8 cellular contexts compared by ENCODE assay signal in the genomic region with DNA sequence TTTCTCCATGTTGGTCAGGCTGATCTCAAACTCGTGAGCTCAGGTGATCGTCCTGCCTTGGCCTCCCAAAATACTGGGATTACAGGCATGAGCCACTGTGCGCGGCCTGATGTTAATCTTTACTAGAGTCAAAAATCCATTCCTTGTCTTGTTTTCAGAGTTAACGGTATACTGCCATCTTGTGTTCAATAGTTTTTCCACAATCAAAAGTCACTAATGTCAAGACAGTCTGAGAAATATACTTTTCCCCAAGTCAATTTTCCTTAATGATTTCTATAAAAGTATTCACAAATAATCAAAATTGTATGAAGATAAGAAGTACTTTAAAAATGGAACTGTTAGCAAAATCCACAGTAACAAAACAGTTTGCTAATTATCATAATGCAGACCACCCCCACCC. TPM values are rescaled to one million over a fixed set of nuclear protein-coding genes. Genes with fewer than 3 reads are reported as not detected.
DNase-seq lines count a peak whose midpoint lies in the region; ATAC-seq, FAIRE-seq and TF ChIP-seq lines count a peak whose summit lies in the region.

No MANE protein-coding gene starts in this region.

- H3K27me3 ChIP-seq in endothelial cell of umbilical vein (ENCODE audit: control insufficient read depth in 2 of 2, insufficient read depth in 2 of 2, low read length in 2 of 2) (no peaks in the 10 kb centered on the region), prostate gland (replicated peaks; ENCODE audit: insufficient read depth) (no peaks in the 10 kb centered on the region), MG63 (no peaks in the 10 kb centered on the region)

- dilution Hi-C loops in endothelial cell of umbilical vein (cut with MboI; ENCODE audit: extremely low pct_ligation_motif_present, low sequenced_read_pairs): no loop called here

- H2AFZ ChIP-seq in endothelial cell of umbilical vein (ENCODE audit: low read depth, low read length): no peak overlapping the region

- intact Hi-C loops in endothelial cell of umbilical vein (cut with micrococcal nuclease): loop anchor here (10.0 kb wide), 1 partner anchor 1324 kb away; the partner anchor contains the start of gene ITPR1
- intact Hi-C loops in prostate gland (cut with DNase I): no loop called here

- H4K20me1 ChIP-seq in endothelial cell of umbilical vein (replicated peaks; ENCODE audit: control insufficient read depth, extremely low read depth, insufficient read depth, low read length): no peaks in the 10 kb centered on the region

- peaks cover 4 to 9% of the 10 kb centered on the region in 2 experiments for H3K36me3 ChIP-seq in endothelial cell of umbilical vein (ENCODE audit: control insufficient read depth in 2 of 2, extremely low read depth in 1 of 2, insufficient read depth in 2 of 2, low read length in 2 of 2)
- peaks cover 0 to 5% of the 10 kb centered on the region in 2 donors for H3K36me3 ChIP-seq in prostate gland
- peaks cover 17% of the 10 kb centered on the region for H3K36me3 ChIP-seq in MG63

- TF ChIP-seq POLR2A in endothelial cell of umbilical vein (IDR thresholded peaks at IDR 0.05; ENCODE audit: low read depth, low read length) (no peak), prostate gland (IDR thresholded peaks at IDR 0.05) (no peak)

- FAIRE-seq in endothelial cell of umbilical vein (lab: Jason Lieb, UNC): peak; percentile 52

- WGBS in prostate gland: 28% methylated on average over 5 of the region's 5 CpGs

- DNase-seq in DMS114 treated with DMSO at 0.1 percent for 48 hours (lab: John Stamatoyannopoulos, UW; ENCODE audit: unreplicated experiment) (peak; percentile 10), RPMI8226 (peak; percentile 8), endothelial cell of umbilical vein (ENCODE audit: low read depth, low spot score) (peak; percentile 76), prostate gland (ENCODE audit: low spot score) (no peak), MG63 (no peak), cortex of kidney (lab: John Stamatoyannopoulos, UW) (no peak)
- no peak for DNase-seq in stimulated activated CD4-positive, alpha-beta T cell treated with anti-CD3 and anti-CD28 coated beads, Interleukin-15, amount 100 ng/mL, for 24 hours

- H3K4me3 ChIP-seq in endothelial cell of umbilical vein (replicated peaks in 1 of 3; ENCODE audit: insufficient read depth in 1 of 3, low read depth in 1 of 3, low read length in 3 of 3) (no peak overlapping the region), prostate gland (no peak overlapping the region), MG63 (no peak overlapping the region)

- no peak overlapping the region for H3K9ac ChIP-seq in endothelial cell of umbilical vein (replicated peaks; ENCODE audit: extremely low read depth, insufficient read depth, low read length)

- H3K4me1 ChIP-seq in endothelial cell of umbilical vein (ENCODE audit: control insufficient read depth, extremely low read depth, insufficient read depth, low read length) (peaks cover 20% of the 10 kb centered on the region), prostate gland (replicated peaks) (no peaks in the 10 kb centered on the region)

- H3K79me2 ChIP-seq in endothelial cell of umbilical vein (ENCODE audit: control insufficient read depth, insufficient read depth, low read length): peaks cover 3% of the 10 kb centered on the region

- H3K27ac ChIP-seq in endothelial cell of umbilical vein (ENCODE audit: insufficient read depth, low read depth, low read length) (no peak overlapping the region), prostate gland (no peak overlapping the region)

- H3K9me3 ChIP-seq in endothelial cell of umbilical vein (replicated peaks; ENCODE audit: control insufficient read depth, insufficient read depth, low read length): no peaks in the 10 kb centered on the region
- no peaks in the 10 kb centered on the region for H3K9me3 ChIP-seq in prostate gland
- H3K9me3 ChIP-seq in MG63: no peaks in the 10 kb centered on the region

- H3K9me1 ChIP-seq in endothelial cell of umbilical vein (replicated peaks; ENCODE audit: control insufficient read depth, extremely low read depth, insufficient read depth, low read length): no peaks in the 10 kb centered on the region

- CTCF ChIA-PET in endothelial cell of umbilical vein (lab: Charles Lee): no interaction called here

- TF ChIP-seq CTCF in endothelial cell of umbilical vein (IDR thresholded peaks at IDR 0.05; ENCODE audit: extremely low read depth in 1 of 2, insufficient read depth in 1 of 2, low read depth in 1 of 2, low read length in 2 of 2): peak; percentile 31 to 40
- TF ChIP-seq CTCF in prostate gland (IDR thresholded peaks at IDR 0.05): peak in 3 of 4 experiments; percentile 40 to 45 (median 43)

- POLR2A ChIA-PET in endothelial cell of umbilical vein (lab: Charles Lee): interaction anchor here (0.7 kb wide), 1 partner anchor 12 kb away, joined by 5 read pairs; no protein-coding TSS in a partner anchor

- no TSS peak for BruUV-seq in endothelial cell of umbilical vein (replicated peaks; lab: Mats Ljungman, UMichigan)

- peak; percentile 47 for ATAC-seq in GM21529 (IDR thresholded peaks at IDR 0.05; ENCODE audit: unreplicated experiment)

- H3K4me2 ChIP-seq in endothelial cell of umbilical vein (ENCODE audit: insufficient read depth, low read length): no peak overlapping the region

TF ChIP-seq in endothelial cell of umbilical vein, 7 proteins besides CTCF, POLR2A, EP300 and RAD21:
- TF ChIP-seq MYC (IDR thresholded peaks at IDR 0.05; ENCODE audit: low read depth, low read length) (no peak), EZH2 (IDR thresholded peaks at IDR 0.05; ENCODE audit: borderline replicate concordance, low read depth, low read length, severe bottlenecking) (no peak), MAX (IDR thresholded peaks at IDR 0.05; ENCODE audit: insufficient read depth, insufficient read length) (no peak), JUN (IDR thresholded peaks at IDR 0.05; ENCODE audit: borderline replicate concordance, insufficient read depth, insufficient read length, low read depth) (no peak), POLR2AphosphoS5 (IDR thresholded peaks at IDR 0.05; ENCODE audit: insufficient read depth, low read depth, low read length) (no peak), GATA2 (IDR thresholded peaks at IDR 0.05; ENCODE audit: insufficient read depth, insufficient read length, low read depth, low read length) (no peak), FOS (IDR thresholded peaks at IDR 0.05; ENCODE audit: borderline replicate concordance, insufficient read depth, low read length) (no peak)
TF ChIP-seq in endothelial cell of umbilical vein: peak in this region for 0.

RNA-seq across cellular contexts. Expression of gene CRBN, which starts 8.5 kb away (rescaled TPM):
- total RNA-seq in endothelial cell of umbilical vein: 34.8 and 36.1 TPM in 2 replicates
- 14.5 and 25.2 TPM in 2 replicates for polyA plus RNA-seq in endothelial cell of umbilical vein
- 24.4 and 41.3 TPM in 2 replicates for polyA plus RNA-seq in endothelial cell of umbilical vein (2011; cell fraction: cytosol; rRNA removed)
- 55.2 and 77.9 TPM in 2 replicates for polyA plus RNA-seq in endothelial cell of umbilical vein (2011; cell fraction: nucleus; rRNA removed)
- 27.5 and 31.5 TPM in 2 replicates for polyA plus RNA-seq in endothelial cell of umbilical vein (2012)
- polyA minus RNA-seq in endothelial cell of umbilical vein: 40.2 and 42.7 TPM in 2 replicates
- polyA minus RNA-seq in endothelial cell of umbilical vein (2011; cell fraction: cytosol; rRNA and poly(A)+ RNA removed): 26.0 TPM
- 70.0 and 79.1 TPM in 2 replicates for polyA minus RNA-seq in endothelial cell of umbilical vein (2011; cell fraction: nucleus; rRNA and poly(A)+ RNA removed)
- 10 to 100 TPM; 69.4 to 83.4 TPM for total RNA-seq in prostate gland
- 23.2 and 26.0 TPM in 2 replicates for total RNA-seq in MG63 (2014; rRNA removed; shearing (Covaris generic); ENCODE audit: low replicate concordance)

RNA-seq across cellular contexts. Expression of gene TRNT1, which starts 44.3 kb away (rescaled TPM):
- total RNA-seq in endothelial cell of umbilical vein (21.3 and 21.9 TPM in 2 replicates), prostate gland (10 to 100 TPM; 18.1 to 21.6 TPM)
- polyA plus RNA-seq in endothelial cell of umbilical vein: 4.5 and 4.6 TPM in 2 replicates
- 5.0 and 5.7 TPM in 2 replicates for polyA plus RNA-seq in endothelial cell of umbilical vein (2011; cell fraction: cytosol; rRNA removed)
- polyA plus RNA-seq in endothelial cell of umbilical vein (2011; cell fraction: nucleus; rRNA removed): 18.3 and 21.9 TPM in 2 replicates
- polyA plus RNA-seq in endothelial cell of umbilical vein (2012): 16.2 and 20.6 TPM in 2 replicates
- 6.8 and 12.3 TPM in 2 replicates for polyA minus RNA-seq in endothelial cell of umbilical vein
- 12.1 TPM for polyA minus RNA-seq in endothelial cell of umbilical vein (2011; cell fraction: cytosol; rRNA and poly(A)+ RNA removed)
- 27.8 and 29.8 TPM in 2 replicates for polyA minus RNA-seq in endothelial cell of umbilical vein (2011; cell fraction: nucleus; rRNA and poly(A)+ RNA removed)
- total RNA-seq in MG63 (2014; rRNA removed; shearing (Covaris generic); ENCODE audit: low replicate concordance): 34.2 and 60.3 TPM in 2 replicates

Comparison
In these comparisons a context has a peak if more than half of its experiments do, and no peak if none do; other contexts are left out.
1. DNase-seq: peak in DMS114 treated with DMSO at 0.1 percent for 48 hours (single experiment), RPMI8226 (single experiment) and endothelial cell of umbilical vein (single experiment); none in prostate gland (single experiment), MG63 (single experiment), stimulated activated CD4-positive, alpha-beta T cell treated with anti-CD3 and anti-CD28 coated beads, Interleukin-15, amount 100 ng/mL, for 24 hours (single experiment) and cortex of kidney (single experiment).